In genomic region chr3:62051506-62051905, GRCh38 we compare ENCODE assay signal across 8 cellular contexts.
A peak's percentile ranks its signal among the peaks of the same experiment; 100 is the strongest.
DNase-seq lines count a peak whose midpoint lies in the region; ATAC-seq and TF ChIP-seq lines count a peak whose summit lies in the region.

No MANE protein-coding gene starts in this region.

- 72% methylated on average over 3 of the region's 3 CpGs for WGBS in liver

- H3K9me3 ChIP-seq in liver (ENCODE audit: control insufficient read depth in 4 of 4, low read length in 3 of 4): no peaks in the 10 kb centered on the region
- no peaks in the 10 kb centered on the region for H3K9me3 ChIP-seq in naive thymus-derived CD4-positive, alpha-beta T cell (ENCODE audit: control insufficient read depth in 2 of 3, low read length in 3 of 3)

- H3K4me3 Mint-ChIP-seq in naive thymus-derived CD4-positive, alpha-beta T cell: no peak overlapping the region

- CTCF ChIA-PET in naive thymus-derived CD4-positive, alpha-beta T cell (lab: Charles Lee): no interaction called here

- no peak for TF ChIP-seq CTCF in liver (IDR thresholded peaks at IDR 0.05; ENCODE audit: low read depth, low read length, missing input control)

- H3K27ac ChIP-seq in liver (ENCODE audit: low read depth in 1 of 2, low read length in 2 of 2): no peak overlapping the region
- no peak overlapping the region for H3K27ac ChIP-seq in naive thymus-derived CD4-positive, alpha-beta T cell (ENCODE audit: low read depth, low read length)

- peaks cover 0 to 15% (median 0%) of the 10 kb centered on the region in 5 donors for H3K27me3 Mint-ChIP-seq in naive thymus-derived CD4-positive, alpha-beta T cell

- DNase-seq in Daoy (ENCODE audit: low read depth): peak; percentile 15
- DNase-seq in M059J (ENCODE audit: low read depth): peak; percentile 45
- peak; percentile 28 for DNase-seq in astrocyte of the hippocampus (ENCODE audit: low read depth, low spot score)
- DNase-seq in activated CD8-positive, alpha-beta memory T cell treated with anti-CD3 and anti-CD28 coated beads, Interleukin-2, amount 50 U/mL, for 4 hours: no peak
- no peak for DNase-seq in naive thymus-derived CD4-positive, alpha-beta T cell

- H3K9ac ChIP-seq in liver (ENCODE audit: low read depth in 1 of 2, low read length in 2 of 2): no peak overlapping the region

- intact Hi-C loops in naive thymus-derived CD4-positive, alpha-beta T cell (cut with micrococcal nuclease): no loop called here

- H3K36me3 ChIP-seq in liver (ENCODE audit: control insufficient read depth in 4 of 4, insufficient read depth in 3 of 4, low read depth in 1 of 4, low read length in 3 of 4): no peaks in the 10 kb centered on the region
- H3K36me3 ChIP-seq in naive thymus-derived CD4-positive, alpha-beta T cell (ENCODE audit: control insufficient read depth in 2 of 3, insufficient read depth in 3 of 3, low read length in 3 of 3): no peaks in the 10 kb centered on the region

- no peaks in the 10 kb centered on the region for H3K4me1 Mint-ChIP-seq in naive thymus-derived CD4-positive, alpha-beta T cell

- ATAC-seq in GM21576 (IDR thresholded peaks at IDR 0.05; ENCODE audit: unreplicated experiment): no peak
- no peak for ATAC-seq in HG03097 (IDR thresholded peaks at IDR 0.05; ENCODE audit: low FRiP score, unreplicated experiment)
- ATAC-seq in naive thymus-derived CD4-positive, alpha-beta T cell: no peak

- H3K4me1 ChIP-seq in liver (ENCODE audit: control insufficient read depth in 4 of 4, insufficient read depth in 4 of 4, low read length in 3 of 4): no peaks in the 10 kb centered on the region
- no peaks in the 10 kb centered on the region for H3K4me1 ChIP-seq in naive thymus-derived CD4-positive, alpha-beta T cell (ENCODE audit: control insufficient read depth in 2 of 2, insufficient read depth in 2 of 2, low read length in 2 of 2)

- no peak overlapping the region for H3K27ac Mint-ChIP-seq in naive thymus-derived CD4-positive, alpha-beta T cell

- H3K4me3 ChIP-seq in liver (ENCODE audit: low read depth in 1 of 3, low read length in 3 of 3): no peak overlapping the region
- H3K4me3 ChIP-seq in naive thymus-derived CD4-positive, alpha-beta T cell (ENCODE audit: low read length): no peak overlapping the region

- peak; percentile 39 to 52 for TF ChIP-seq RAD21 in liver (IDR thresholded peaks at IDR 0.05)

- H3K36me3 Mint-ChIP-seq in naive thymus-derived CD4-positive, alpha-beta T cell: no peaks in the 10 kb centered on the region

- peaks cover 0 to 2% (median 0%) of the 10 kb centered on the region in 11 donors for H3K9me3 Mint-ChIP-seq in naive thymus-derived CD4-positive, alpha-beta T cell

- no peaks in the 10 kb centered on the region for H3K27me3 ChIP-seq in liver (ENCODE audit: control insufficient read depth in 4 of 4, insufficient read depth in 4 of 4, low read length in 3 of 4)
- no peaks in the 10 kb centered on the region for H3K27me3 ChIP-seq in naive thymus-derived CD4-positive, alpha-beta T cell (ENCODE audit: control insufficient read depth in 2 of 2, insufficient read depth in 2 of 2, low read length in 2 of 2)

- POLR2A ChIA-PET in naive thymus-derived CD4-positive, alpha-beta T cell (lab: Charles Lee): no interaction called here

TF ChIP-seq in liver, 16 proteins besides CTCF, POLR2A, EP300 and RAD21:
- TF ChIP-seq REST (IDR thresholded peaks at IDR 0.05) (no peak), HNF4A (conservative IDR thresholded peaks at IDR 0.05) (no peak), SP1 (IDR thresholded peaks at IDR 0.05) (no peak), MAX (IDR thresholded peaks at IDR 0.05) (no peak), ZBTB33 (IDR thresholded peaks at IDR 0.05) (no peak), JUND (IDR thresholded peaks at IDR 0.05) (no peak), NR2F2 (IDR thresholded peaks at IDR 0.05) (no peak), HNF4G (IDR thresholded peaks at IDR 0.05) (no peak), FOXA1 (IDR thresholded peaks at IDR 0.05) (no peak), RXRA (IDR thresholded peaks at IDR 0.05) (no peak), EGR1 (IDR thresholded peaks at IDR 0.05; ENCODE audit: low read depth in 2 of 2) (no peak)

Comparison
In these comparisons a context has a peak if more than half of its experiments do, and no peak if none do; other contexts are left out.
1. DNase-seq: peak in Daoy (single experiment), M059J (single experiment) and astrocyte of the hippocampus (single experiment); none in activated CD8-positive, alpha-beta memory T cell treated with anti-CD3 and anti-CD28 coated beads, Interleukin-2, amount 50 U/mL, for 4 hours (single experiment) and naive thymus-derived CD4-positive, alpha-beta T cell (0 of 9).